1 cellular context compared by ENCODE assay signal in the genomic region with DNA sequence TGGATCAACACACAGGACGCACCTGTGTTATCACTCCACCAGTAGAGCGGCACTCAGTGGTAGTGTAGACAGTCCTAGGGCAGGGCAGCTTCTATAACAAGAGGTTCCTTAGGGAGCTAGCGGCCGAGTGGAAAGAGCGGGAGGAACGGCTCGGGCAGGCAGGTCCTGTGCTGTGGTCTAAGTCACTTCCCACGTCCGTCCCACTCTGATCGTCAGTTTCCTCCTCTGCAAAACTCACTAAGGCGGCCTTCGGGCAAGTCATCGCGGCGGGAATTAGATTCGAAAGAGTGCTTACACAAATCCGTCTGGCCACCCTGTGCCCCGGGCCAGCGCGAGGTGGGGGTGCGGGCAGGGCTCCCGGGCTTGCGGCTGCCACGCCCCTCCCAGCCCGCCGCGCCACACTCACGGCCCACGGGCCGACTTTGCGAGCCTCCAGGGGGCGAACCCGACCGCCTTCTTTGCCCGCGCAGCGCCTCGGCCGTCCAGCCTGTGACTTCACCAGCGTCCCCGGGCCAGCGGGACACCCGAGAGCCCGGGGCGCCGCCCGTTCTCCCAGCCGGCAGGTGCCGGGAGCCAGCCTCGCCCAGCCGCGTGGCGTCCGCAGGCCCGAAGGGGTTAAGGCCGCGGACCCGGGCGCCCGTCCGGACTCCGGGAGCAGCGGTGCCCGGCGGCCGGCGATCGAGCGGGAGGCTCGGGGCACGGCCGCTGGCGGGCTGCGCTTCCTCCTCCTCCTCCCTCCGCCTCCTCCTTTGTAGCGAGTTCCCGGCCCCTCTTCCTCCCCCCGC.
A peak's percentile ranks its signal among the peaks of the same experiment; 100 is the strongest.
TF ChIP-seq lines count a peak whose summit lies in the region.

No MANE protein-coding gene starts in this region.

TF ChIP-seq in HEK293, 187 proteins besides CTCF, POLR2A, EP300 and RAD21 (continued from another document and continues in another):
- TF ChIP-seq, protein P1, sequence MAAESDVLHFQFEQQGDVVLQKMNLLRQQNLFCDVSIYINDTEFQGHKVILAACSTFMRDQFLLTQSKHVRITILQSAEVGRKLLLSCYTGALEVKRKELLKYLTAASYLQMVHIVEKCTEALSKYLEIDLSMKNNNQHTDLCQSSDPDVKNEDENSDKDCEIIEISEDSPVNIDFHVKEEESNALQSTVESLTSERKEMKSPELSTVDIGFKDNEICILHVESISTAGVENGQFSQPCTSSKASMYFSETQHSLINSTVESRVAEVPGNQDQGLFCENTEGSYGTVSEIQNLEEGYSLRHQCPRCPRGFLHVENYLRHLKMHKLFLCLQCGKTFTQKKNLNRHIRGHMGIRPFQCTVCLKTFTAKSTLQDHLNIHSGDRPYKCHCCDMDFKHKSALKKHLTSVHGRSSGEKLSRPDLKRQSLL (tag by site-specific recombination; IDR thresholded peaks at IDR 0.05) = peak; percentile 24; the same call in 1 of the 2 replicates
- TF ChIP-seq, protein P2, sequence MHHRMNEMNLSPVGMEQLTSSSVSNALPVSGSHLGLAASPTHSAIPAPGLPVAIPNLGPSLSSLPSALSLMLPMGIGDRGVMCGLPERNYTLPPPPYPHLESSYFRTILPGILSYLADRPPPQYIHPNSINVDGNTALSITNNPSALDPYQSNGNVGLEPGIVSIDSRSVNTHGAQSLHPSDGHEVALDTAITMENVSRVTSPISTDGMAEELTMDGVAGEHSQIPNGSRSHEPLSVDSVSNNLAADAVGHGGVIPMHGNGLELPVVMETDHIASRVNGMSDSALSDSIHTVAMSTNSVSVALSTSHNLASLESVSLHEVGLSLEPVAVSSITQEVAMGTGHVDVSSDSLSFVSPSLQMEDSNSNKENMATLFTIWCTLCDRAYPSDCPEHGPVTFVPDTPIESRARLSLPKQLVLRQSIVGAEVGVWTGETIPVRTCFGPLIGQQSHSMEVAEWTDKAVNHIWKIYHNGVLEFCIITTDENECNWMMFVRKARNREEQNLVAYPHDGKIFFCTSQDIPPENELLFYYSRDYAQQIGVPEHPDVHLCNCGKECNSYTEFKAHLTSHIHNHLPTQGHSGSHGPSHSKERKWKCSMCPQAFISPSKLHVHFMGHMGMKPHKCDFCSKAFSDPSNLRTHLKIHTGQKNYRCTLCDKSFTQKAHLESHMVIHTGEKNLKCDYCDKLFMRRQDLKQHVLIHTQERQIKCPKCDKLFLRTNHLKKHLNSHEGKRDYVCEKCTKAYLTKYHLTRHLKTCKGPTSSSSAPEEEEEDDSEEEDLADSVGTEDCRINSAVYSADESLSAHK (tag by site-specific recombination; IDR thresholded peaks at IDR 0.05) = no peak
- TF ChIP-seq MEIS1 (CRISPR knock-in tag; IDR thresholded peaks at IDR 0.05; ENCODE audit: borderline replicate concordance) = no peak
- TF ChIP-seq, protein P3, sequence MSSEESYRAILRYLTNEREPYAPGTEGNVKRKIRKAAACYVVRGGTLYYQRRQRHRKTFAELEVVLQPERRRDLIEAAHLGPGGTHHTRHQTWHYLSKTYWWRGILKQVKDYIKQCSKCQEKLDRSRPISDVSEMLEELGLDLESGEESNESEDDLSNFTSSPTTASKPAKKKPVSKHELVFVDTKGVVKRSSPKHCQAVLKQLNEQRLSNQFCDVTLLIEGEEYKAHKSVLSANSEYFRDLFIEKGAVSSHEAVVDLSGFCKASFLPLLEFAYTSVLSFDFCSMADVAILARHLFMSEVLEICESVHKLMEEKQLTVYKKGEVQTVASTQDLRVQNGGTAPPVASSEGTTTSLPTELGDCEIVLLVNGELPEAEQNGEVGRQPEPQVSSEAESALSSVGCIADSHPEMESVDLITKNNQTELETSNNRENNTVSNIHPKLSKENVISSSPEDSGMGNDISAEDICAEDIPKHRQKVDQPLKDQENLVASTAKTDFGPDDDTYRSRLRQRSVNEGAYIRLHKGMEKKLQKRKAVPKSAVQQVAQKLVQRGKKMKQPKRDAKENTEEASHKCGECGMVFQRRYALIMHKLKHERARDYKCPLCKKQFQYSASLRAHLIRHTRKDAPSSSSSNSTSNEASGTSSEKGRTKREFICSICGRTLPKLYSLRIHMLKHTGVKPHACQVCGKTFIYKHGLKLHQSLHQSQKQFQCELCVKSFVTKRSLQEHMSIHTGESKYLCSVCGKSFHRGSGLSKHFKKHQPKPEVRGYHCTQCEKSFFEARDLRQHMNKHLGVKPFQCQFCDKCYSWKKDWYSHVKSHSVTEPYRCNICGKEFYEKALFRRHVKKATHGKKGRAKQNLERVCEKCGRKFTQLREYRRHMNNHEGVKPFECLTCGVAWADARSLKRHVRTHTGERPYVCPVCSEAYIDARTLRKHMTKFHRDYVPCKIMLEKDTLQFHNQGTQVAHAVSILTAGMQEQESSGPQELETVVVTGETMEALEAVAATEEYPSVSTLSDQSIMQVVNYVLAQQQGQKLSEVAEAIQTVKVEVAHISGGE (tag by site-specific recombination; conservative IDR thresholded peaks at IDR 0.05; ENCODE audit: low read depth) = peak; percentile 9; the same call in 1 of the 2 replicates
- no peak for TF ChIP-seq BCL11A (tag by site-specific recombination; IDR thresholded peaks at IDR 0.05; ENCODE audit: low read depth)
- TF ChIP-seq, protein P4, sequence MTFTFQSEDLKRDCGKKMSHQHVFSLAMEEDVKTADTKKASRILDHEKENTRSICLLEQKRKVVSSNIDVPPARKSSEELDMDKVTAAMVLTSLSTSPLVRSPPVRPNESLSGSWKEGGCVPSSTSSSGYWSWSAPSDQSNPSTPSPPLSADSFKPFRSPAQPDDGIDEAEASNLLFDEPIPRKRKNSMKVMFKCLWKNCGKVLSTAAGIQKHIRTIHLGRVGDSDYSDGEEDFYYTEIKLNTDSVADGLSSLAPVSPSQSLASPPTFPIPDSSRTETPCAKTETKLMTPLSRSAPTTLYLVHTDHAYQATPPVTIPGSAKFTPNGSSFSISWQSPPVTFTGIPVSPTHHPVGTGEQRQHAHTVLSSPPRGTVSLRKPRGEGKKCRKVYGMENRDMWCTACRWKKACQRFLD (tag by site-specific recombination; IDR thresholded peaks at IDR 0.05) = no peak
- TF ChIP-seq, protein P5, sequence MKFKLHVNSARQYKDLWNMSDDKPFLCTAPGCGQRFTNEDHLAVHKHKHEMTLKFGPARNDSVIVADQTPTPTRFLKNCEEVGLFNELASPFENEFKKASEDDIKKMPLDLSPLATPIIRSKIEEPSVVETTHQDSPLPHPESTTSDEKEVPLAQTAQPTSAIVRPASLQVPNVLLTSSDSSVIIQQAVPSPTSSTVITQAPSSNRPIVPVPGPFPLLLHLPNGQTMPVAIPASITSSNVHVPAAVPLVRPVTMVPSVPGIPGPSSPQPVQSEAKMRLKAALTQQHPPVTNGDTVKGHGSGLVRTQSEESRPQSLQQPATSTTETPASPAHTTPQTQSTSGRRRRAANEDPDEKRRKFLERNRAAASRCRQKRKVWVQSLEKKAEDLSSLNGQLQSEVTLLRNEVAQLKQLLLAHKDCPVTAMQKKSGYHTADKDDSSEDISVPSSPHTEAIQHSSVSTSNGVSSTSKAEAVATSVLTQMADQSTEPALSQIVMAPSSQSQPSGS (tag by site-specific recombination; IDR thresholded peaks at IDR 0.05; ENCODE audit: low read depth) = no peak
- TF ChIP-seq, protein P6, sequence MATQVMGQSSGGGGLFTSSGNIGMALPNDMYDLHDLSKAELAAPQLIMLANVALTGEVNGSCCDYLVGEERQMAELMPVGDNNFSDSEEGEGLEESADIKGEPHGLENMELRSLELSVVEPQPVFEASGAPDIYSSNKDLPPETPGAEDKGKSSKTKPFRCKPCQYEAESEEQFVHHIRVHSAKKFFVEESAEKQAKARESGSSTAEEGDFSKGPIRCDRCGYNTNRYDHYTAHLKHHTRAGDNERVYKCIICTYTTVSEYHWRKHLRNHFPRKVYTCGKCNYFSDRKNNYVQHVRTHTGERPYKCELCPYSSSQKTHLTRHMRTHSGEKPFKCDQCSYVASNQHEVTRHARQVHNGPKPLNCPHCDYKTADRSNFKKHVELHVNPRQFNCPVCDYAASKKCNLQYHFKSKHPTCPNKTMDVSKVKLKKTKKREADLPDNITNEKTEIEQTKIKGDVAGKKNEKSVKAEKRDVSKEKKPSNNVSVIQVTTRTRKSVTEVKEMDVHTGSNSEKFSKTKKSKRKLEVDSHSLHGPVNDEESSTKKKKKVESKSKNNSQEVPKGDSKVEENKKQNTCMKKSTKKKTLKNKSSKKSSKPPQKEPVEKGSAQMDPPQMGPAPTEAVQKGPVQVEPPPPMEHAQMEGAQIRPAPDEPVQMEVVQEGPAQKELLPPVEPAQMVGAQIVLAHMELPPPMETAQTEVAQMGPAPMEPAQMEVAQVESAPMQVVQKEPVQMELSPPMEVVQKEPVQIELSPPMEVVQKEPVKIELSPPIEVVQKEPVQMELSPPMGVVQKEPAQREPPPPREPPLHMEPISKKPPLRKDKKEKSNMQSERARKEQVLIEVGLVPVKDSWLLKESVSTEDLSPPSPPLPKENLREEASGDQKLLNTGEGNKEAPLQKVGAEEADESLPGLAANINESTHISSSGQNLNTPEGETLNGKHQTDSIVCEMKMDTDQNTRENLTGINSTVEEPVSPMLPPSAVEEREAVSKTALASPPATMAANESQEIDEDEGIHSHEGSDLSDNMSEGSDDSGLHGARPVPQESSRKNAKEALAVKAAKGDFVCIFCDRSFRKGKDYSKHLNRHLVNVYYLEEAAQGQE (tag by site-specific recombination; IDR thresholded peaks at IDR 0.05) = no peak
- TF ChIP-seq SETDB1 (IDR thresholded peaks at IDR 0.05; ENCODE audit: insufficient read length, low read length) = peak; percentile 45
- TF ChIP-seq ZNF560 (tag by site-specific recombination; IDR thresholded peaks at IDR 0.05; ENCODE audit: borderline replicate concordance) = no peak
- no peak for TF ChIP-seq ZNF555 (tag by site-specific recombination; conservative IDR thresholded peaks at IDR 0.05)
- TF ChIP-seq KLF8 (tag by site-specific recombination; IDR thresholded peaks at IDR 0.05) = peak; percentile 24; the same call in 1 of the 2 replicates
- no peak for TF ChIP-seq ZNF529 (tag by site-specific recombination; IDR thresholded peaks at IDR 0.05; ENCODE audit: insufficient replicate concordance)
- TF ChIP-seq ZNF202 (tag by site-specific recombination; IDR thresholded peaks at IDR 0.05; ENCODE audit: borderline replicate concordance) = no peak; the same call in 1 of the 2 replicates
- TF ChIP-seq ZNF266 (tag by site-specific recombination; IDR thresholded peaks at IDR 0.05; ENCODE audit: low read depth) = no peak; the same call in 1 of the 2 replicates
- no peak for TF ChIP-seq ZNF530 (tag by site-specific recombination; IDR thresholded peaks at IDR 0.05; ENCODE audit: low read depth)
- no peak for TF ChIP-seq ZNF350 (tag by site-specific recombination; IDR thresholded peaks at IDR 0.05)
- TF ChIP-seq PRDM1 (tag by site-specific recombination; IDR thresholded peaks at IDR 0.05) = no peak
- TF ChIP-seq WT1 (tag by site-specific recombination; IDR thresholded peaks at IDR 0.05) = no peak
- TF ChIP-seq HOXD13 (CRISPR knock-in tag; IDR thresholded peaks at IDR 0.05; ENCODE audit: borderline replicate concordance) = no peak
- no peak for TF ChIP-seq ZNF571 (tag by site-specific recombination; IDR thresholded peaks at IDR 0.05)
- TF ChIP-seq ZNF404 (tag by site-specific recombination; IDR thresholded peaks at IDR 0.05) = no peak
- TF ChIP-seq, protein P7, sequence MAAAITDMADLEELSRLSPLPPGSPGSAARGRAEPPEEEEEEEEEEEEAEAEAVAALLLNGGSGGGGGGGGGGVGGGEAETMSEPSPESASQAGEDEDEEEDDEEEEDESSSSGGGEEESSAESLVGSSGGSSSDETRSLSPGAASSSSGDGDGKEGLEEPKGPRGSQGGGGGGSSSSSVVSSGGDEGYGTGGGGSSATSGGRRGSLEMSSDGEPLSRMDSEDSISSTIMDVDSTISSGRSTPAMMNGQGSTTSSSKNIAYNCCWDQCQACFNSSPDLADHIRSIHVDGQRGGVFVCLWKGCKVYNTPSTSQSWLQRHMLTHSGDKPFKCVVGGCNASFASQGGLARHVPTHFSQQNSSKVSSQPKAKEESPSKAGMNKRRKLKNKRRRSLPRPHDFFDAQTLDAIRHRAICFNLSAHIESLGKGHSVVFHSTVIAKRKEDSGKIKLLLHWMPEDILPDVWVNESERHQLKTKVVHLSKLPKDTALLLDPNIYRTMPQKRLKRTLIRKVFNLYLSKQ (tag by site-specific recombination; IDR thresholded peaks at IDR 0.05; ENCODE audit: borderline replicate concordance) = no peak
- TF ChIP-seq, protein P8, sequence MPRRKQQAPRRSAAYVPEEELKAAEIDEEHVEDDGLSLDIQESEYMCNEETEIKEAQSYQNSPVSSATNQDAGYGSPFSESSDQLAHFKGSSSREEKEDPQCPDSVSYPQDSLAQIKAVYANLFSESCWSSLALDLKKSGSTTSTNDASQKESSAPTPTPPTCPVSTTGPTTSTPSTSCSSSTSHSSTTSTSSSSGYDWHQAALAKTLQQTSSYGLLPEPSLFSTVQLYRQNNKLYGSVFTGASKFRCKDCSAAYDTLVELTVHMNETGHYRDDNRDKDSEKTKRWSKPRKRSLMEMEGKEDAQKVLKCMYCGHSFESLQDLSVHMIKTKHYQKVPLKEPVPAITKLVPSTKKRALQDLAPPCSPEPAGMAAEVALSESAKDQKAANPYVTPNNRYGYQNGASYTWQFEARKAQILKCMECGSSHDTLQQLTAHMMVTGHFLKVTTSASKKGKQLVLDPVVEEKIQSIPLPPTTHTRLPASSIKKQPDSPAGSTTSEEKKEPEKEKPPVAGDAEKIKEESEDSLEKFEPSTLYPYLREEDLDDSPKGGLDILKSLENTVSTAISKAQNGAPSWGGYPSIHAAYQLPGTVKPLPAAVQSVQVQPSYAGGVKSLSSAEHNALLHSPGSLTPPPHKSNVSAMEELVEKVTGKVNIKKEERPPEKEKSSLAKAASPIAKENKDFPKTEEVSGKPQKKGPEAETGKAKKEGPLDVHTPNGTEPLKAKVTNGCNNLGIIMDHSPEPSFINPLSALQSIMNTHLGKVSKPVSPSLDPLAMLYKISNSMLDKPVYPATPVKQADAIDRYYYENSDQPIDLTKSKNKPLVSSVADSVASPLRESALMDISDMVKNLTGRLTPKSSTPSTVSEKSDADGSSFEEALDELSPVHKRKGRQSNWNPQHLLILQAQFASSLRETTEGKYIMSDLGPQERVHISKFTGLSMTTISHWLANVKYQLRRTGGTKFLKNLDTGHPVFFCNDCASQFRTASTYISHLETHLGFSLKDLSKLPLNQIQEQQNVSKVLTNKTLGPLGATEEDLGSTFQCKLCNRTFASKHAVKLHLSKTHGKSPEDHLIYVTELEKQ (tag by site-specific recombination; IDR thresholded peaks at IDR 0.05; ENCODE audit: borderline replicate concordance) = no peak
- no peak for TF ChIP-seq ZNF16 (tag by site-specific recombination; IDR thresholded peaks at IDR 0.05; ENCODE audit: low read depth)
- no peak for TF ChIP-seq TCF7L2 (IDR thresholded peaks at IDR 0.05; ENCODE audit: borderline replicate concordance, low read depth, low read length)
- no peak for TF ChIP-seq ZNF548 (tag by site-specific recombination; IDR thresholded peaks at IDR 0.05)
- no peak for TF ChIP-seq ZNF292 (tag by site-specific recombination; IDR thresholded peaks at IDR 0.05; ENCODE audit: borderline replicate concordance, low read depth)
- TF ChIP-seq ZNF747 (tag by site-specific recombination; IDR thresholded peaks at IDR 0.05) = no peak
- TF ChIP-seq ZNF138 (tag by site-specific recombination; IDR thresholded peaks at IDR 0.05; ENCODE audit: borderline replicate concordance) = no peak
- TF ChIP-seq ZNF596 (tag by site-specific recombination; IDR thresholded peaks at IDR 0.05) = peak; percentile 57; the same call in 1 of the 2 replicates
- no peak for TF ChIP-seq ZNF830 (tag by site-specific recombination; IDR thresholded peaks at IDR 0.05; ENCODE audit: low read depth)
- TF ChIP-seq ZNF670 (tag by site-specific recombination; IDR thresholded peaks at IDR 0.05; ENCODE audit: low read depth) = no peak
